Comparison of ENCODE assay signal across 2 cellular contexts in the genomic region with DNA sequence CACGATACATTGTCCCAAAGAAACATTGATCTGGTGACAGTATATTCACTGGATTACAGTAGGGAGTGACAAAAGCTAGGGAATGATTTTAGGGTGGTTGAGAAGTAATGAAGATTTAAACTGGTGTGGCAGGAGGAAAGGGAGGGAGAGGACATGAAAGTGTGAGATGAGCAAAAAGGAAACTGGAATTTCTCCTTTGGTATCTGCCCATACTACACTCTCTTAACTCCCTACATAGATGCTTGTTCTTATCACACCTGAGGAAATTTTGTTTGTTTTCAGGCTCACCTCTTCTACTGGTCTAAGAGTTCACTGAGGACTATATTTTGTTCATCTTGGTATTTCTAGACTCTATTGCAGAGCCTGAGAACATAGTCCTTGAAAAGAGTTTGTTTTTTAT.
TF ChIP-seq lines count a peak whose summit lies in the region.

No MANE protein-coding gene starts in this region.

TF ChIP-seq in WTC11, 78 proteins besides CTCF, POLR2A, EP300 and RAD21:
- TF ChIP-seq ZNF396 (CRISPR knock-in tag; IDR thresholded peaks at IDR 0.05; ENCODE audit: borderline replicate concordance) (no peak), ZNF416 (CRISPR knock-in tag; IDR thresholded peaks at IDR 0.05) (no peak), MYBL2 (CRISPR knock-in tag; IDR thresholded peaks at IDR 0.05) (no peak), FOXJ3 (CRISPR knock-in tag; IDR thresholded peaks at IDR 0.05; ENCODE audit: borderline replicate concordance) (no peak), TCF7 (CRISPR knock-in tag; IDR thresholded peaks at IDR 0.05; ENCODE audit: low read depth) (no peak)
- TF ChIP-seq, protein P1, sequence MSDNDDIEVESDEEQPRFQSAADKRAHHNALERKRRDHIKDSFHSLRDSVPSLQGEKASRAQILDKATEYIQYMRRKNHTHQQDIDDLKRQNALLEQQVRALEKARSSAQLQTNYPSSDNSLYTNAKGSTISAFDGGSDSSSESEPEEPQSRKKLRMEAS (CRISPR knock-in tag; IDR thresholded peaks at IDR 0.05): no peak

TF ChIP-seq in K562, 482 proteins besides CTCF, POLR2A, EP300 and RAD21:
- TF ChIP-seq BRCA1 (IDR thresholded peaks at IDR 0.05): no peak
- TF ChIP-seq BRCA1 (CRISPR knock-in tag; IDR thresholded peaks at IDR 0.05): no peak
